ENCODE assay signal across 8 cellular contexts in the genomic region with DNA sequence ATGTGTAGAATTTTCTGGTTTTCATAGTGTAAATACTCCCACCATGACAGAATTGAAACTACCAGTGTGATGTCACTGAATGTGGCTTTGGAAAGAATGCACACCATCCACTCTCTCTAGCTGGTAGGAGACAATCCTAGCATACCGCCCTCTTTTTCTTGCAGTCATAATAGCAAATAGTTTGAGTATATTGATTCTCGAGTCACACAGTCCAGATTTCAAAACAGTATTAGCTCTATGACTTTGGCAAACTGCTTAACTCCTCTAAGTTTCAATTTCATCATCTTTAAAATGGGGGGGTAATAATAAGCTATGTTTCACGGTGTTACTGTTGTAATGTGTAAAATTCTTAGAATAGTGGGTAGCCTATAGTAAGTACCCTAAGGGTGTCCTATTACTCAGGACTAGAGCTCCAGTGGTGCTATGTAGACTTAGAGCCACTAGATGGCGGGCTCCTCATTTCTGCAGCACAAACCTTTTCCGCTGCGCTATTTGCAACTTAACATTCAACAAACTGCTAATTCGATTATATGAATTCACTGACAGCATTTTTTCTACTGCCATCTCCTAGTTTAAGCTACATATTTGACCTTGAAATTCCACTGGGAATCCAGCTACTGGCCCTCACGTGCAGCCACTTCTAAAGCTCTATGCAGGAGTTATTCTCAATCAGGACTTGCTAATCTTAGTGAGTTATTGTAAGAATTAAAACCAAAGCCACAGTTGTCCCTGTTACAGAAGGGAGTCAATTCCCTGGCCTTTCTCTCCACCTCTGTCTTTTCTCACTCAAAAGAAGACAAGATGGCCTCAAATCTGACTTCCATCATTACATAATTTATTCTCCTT. TPM values are rescaled to one million over a fixed set of nuclear protein-coding genes. Genes with fewer than 3 reads are reported as not detected.
DNase-seq lines count a peak whose midpoint lies in the region; ATAC-seq and TF ChIP-seq lines count a peak whose summit lies in the region.

No MANE protein-coding gene starts in this region.

- DNase-seq in Caki2 (ENCODE audit: low read depth) (peak; percentile 46), NOMO-1 (lab: John Stamatoyannopoulos, UW; ENCODE audit: unreplicated experiment in 2 of 2) (peak; percentile 40 to 68), erythroblast (lab: John Stamatoyannopoulos, UW) (peak; percentile 72 to 79)
- peak; percentile 45 for DNase-seq in activated CD8-positive, alpha-beta memory T cell treated with anti-CD3 and anti-CD28 coated beads, Interleukin-2, amount 50 U/mL, for 1 hour (ENCODE audit: extremely low read depth)
- DNase-seq in naive thymus-derived CD4-positive, alpha-beta T cell: peak in 8 of 9 donors; percentile 54 to 82 (median 74)
- peak; percentile 39 for DNase-seq in stimulated activated naive B cell treated with anti-CD40 and anti-IgM and Interleukin-4, amounts not matched to agents 10 μg/mL and 1 μg/mL and 100 μg/mL, for 72 hours

- H3K9me3 ChIP-seq in naive thymus-derived CD4-positive, alpha-beta T cell (ENCODE audit: control insufficient read depth in 2 of 3, low read length in 3 of 3): peaks cover 0 to 5% (median 4%) of the 10 kb centered on the region in 3 experiments

- H3K4me1 Mint-ChIP-seq in naive thymus-derived CD4-positive, alpha-beta T cell: peaks cover 17 to 56% (median 32%) of the 10 kb centered on the region in 7 donors
- H3K4me1 Mint-ChIP-seq in stimulated activated naive B cell treated with anti-CD40 and anti-IgM and Interleukin-4, amounts not matched to agents 10 μg/mL and 1 μg/mL and 100 μg/mL, for 72 hours: peaks cover 0 to 3% of the 10 kb centered on the region in 2 donors

- H3K27ac ChIP-seq in naive thymus-derived CD4-positive, alpha-beta T cell (ENCODE audit: low read depth, low read length): no peak overlapping the region

- POLR2A ChIA-PET in naive thymus-derived CD4-positive, alpha-beta T cell (lab: Charles Lee): interaction anchor here (0.7 to 2.7 kb wide), 18 partner anchors 9 to 177 kb away, joined by 3 to 35 read pairs (median 8); a partner anchor contains a TSS

- H3K27ac Mint-ChIP-seq in naive thymus-derived CD4-positive, alpha-beta T cell: peak overlapping the region in 8 of 9 donors; percentile 1 to 71 (median 34)
- H3K27ac Mint-ChIP-seq in stimulated activated naive B cell treated with anti-CD40 and anti-IgM and Interleukin-4, amounts not matched to agents 10 μg/mL and 1 μg/mL and 100 μg/mL, for 72 hours: no peak overlapping the region

- peaks cover 6 to 34% (median 11%) of the 10 kb centered on the region in 5 donors for H3K36me3 Mint-ChIP-seq in naive thymus-derived CD4-positive, alpha-beta T cell
- peaks cover 2 to 14% of the 10 kb centered on the region in 2 donors for H3K36me3 Mint-ChIP-seq in stimulated activated naive B cell treated with anti-CD40 and anti-IgM and Interleukin-4, amounts not matched to agents 10 μg/mL and 1 μg/mL and 100 μg/mL, for 72 hours

- H3K27me3 Mint-ChIP-seq in naive thymus-derived CD4-positive, alpha-beta T cell: peaks cover under 1 to 21% (median 14%) of the 10 kb centered on the region in 5 donors
- H3K27me3 Mint-ChIP-seq in stimulated activated naive B cell treated with anti-CD40 and anti-IgM and Interleukin-4, amounts not matched to agents 10 μg/mL and 1 μg/mL and 100 μg/mL, for 72 hours: peaks cover 14 to 25% of the 10 kb centered on the region in 2 donors

- intact Hi-C loops in naive thymus-derived CD4-positive, alpha-beta T cell (cut with micrococcal nuclease): loop anchor here (1.0 to 2.0 kb wide), 14 partner anchors 11 to 177 kb away; a partner anchor contains a TSS

- H3K36me3 ChIP-seq in naive thymus-derived CD4-positive, alpha-beta T cell (ENCODE audit: control insufficient read depth in 2 of 3, insufficient read depth in 3 of 3, low read length in 3 of 3): no peaks in the 10 kb centered on the region

- peak; percentile 97 for ATAC-seq in GM19463 (IDR thresholded peaks at IDR 0.05; ENCODE audit: unreplicated experiment)
- peak; percentile 88 for ATAC-seq in HG03575 (IDR thresholded peaks at IDR 0.05; ENCODE audit: extremely low read depth, insufficient number of reproducible peaks, low FRiP score, unreplicated experiment)
- peak; percentile 95 for ATAC-seq in naive thymus-derived CD4-positive, alpha-beta T cell
- peak; percentile 81 to 89 for ATAC-seq in stimulated activated naive B cell treated with anti-CD40 and anti-IgM and Interleukin-4, amounts not matched to agents 10 μg/mL and 1 μg/mL and 100 μg/mL, for 72 hours (replicated peaks)

- peaks cover 14 to 17% of the 10 kb centered on the region in 2 donors for H3K4me1 ChIP-seq in naive thymus-derived CD4-positive, alpha-beta T cell (ENCODE audit: control insufficient read depth in 2 of 2, insufficient read depth in 2 of 2, low read length in 2 of 2)

- in situ Hi-C loops in Caki2 (cut with HindIII; ENCODE audit: low pct_unique_long_range_greater_than_20kb, low sequenced_read_pairs): no loop called here

- H3K4me3 Mint-ChIP-seq in naive thymus-derived CD4-positive, alpha-beta T cell: peak overlapping the region in 5 of 10 donors; percentile 6 to 48 (median 30)
- no peak overlapping the region for H3K4me3 Mint-ChIP-seq in stimulated activated naive B cell treated with anti-CD40 and anti-IgM and Interleukin-4, amounts not matched to agents 10 μg/mL and 1 μg/mL and 100 μg/mL, for 72 hours

- H3K4me3 ChIP-seq in naive thymus-derived CD4-positive, alpha-beta T cell (ENCODE audit: low read length): no peak overlapping the region

- no peaks in the 10 kb centered on the region for H3K27me3 ChIP-seq in naive thymus-derived CD4-positive, alpha-beta T cell (ENCODE audit: control insufficient read depth in 2 of 2, insufficient read depth in 2 of 2, low read length in 2 of 2)

- CTCF ChIA-PET in naive thymus-derived CD4-positive, alpha-beta T cell (lab: Charles Lee): interaction anchor here (0.5 to 7.3 kb wide), 44 partner anchors 8 to 818 kb away, joined by 3 to 177 read pairs (median 6); a partner anchor contains a TSS

- TF ChIP-seq POLR2A in erythroblast (IDR thresholded peaks at IDR 0.05; ENCODE audit: low read length): no peak

- peaks cover 0 to 27% (median 18%) of the 10 kb centered on the region in 11 donors for H3K9me3 Mint-ChIP-seq in naive thymus-derived CD4-positive, alpha-beta T cell
- H3K9me3 Mint-ChIP-seq in stimulated activated naive B cell treated with anti-CD40 and anti-IgM and Interleukin-4, amounts not matched to agents 10 μg/mL and 1 μg/mL and 100 μg/mL, for 72 hours: peaks cover 13 to 19% of the 10 kb centered on the region in 2 donors

RNA-seq across cellular contexts. Expression of a gene that starts 18.7 kb away (rescaled TPM):
- not detected in 2 replicates for total RNA-seq in Caki2 (2014; rRNA removed; shearing (Covaris generic); ENCODE audit: low replicate concordance)
- total RNA-seq in naive thymus-derived CD4-positive, alpha-beta T cell: not detected
- not detected for polyA plus RNA-seq in naive thymus-derived CD4-positive, alpha-beta T cell

RNA-seq across cellular contexts. Expression of a gene that starts 22.7 kb away (rescaled TPM):
- total RNA-seq in Caki2 (2014; rRNA removed; shearing (Covaris generic); ENCODE audit: low replicate concordance): 107 and 161 TPM in 2 replicates
- total RNA-seq in naive thymus-derived CD4-positive, alpha-beta T cell: 100 to 1,000 TPM; 253 to 385 (median 311) TPM
- polyA plus RNA-seq in naive thymus-derived CD4-positive, alpha-beta T cell: 100 to 1,000 TPM; 398 to 470 TPM

RNA-seq across cellular contexts. Expression of a gene that starts 44.2 kb away (rescaled TPM):
- 79.0 and 102 TPM in 2 replicates for total RNA-seq in Caki2 (2014; rRNA removed; shearing (Covaris generic); ENCODE audit: low replicate concordance)
- under 1 TPM in 4 of 5 experiments, not detected in 1; 0.32 to 0.62 (median 0.51) TPM for total RNA-seq in naive thymus-derived CD4-positive, alpha-beta T cell
- polyA plus RNA-seq in naive thymus-derived CD4-positive, alpha-beta T cell: under 1 TPM; 0.46 TPM

RNA-seq across cellular contexts. Expression of a gene that starts 47.6 kb away (rescaled TPM):
- 5.6 and 11.9 TPM in 2 replicates for total RNA-seq in Caki2 (2014; rRNA removed; shearing (Covaris generic); ENCODE audit: low replicate concordance)
- 10 to 100 TPM; 29.6 to 97.7 (median 69.1) TPM for total RNA-seq in naive thymus-derived CD4-positive, alpha-beta T cell
- 10 to 100 TPM; 14.4 to 24.4 TPM for polyA plus RNA-seq in naive thymus-derived CD4-positive, alpha-beta T cell

RNA-seq across cellular contexts. Expression of a gene that starts 57.3 kb away (rescaled TPM):
- not detected in 2 replicates for total RNA-seq in Caki2 (2014; rRNA removed; shearing (Covaris generic); ENCODE audit: low replicate concordance)
- total RNA-seq in naive thymus-derived CD4-positive, alpha-beta T cell: not detected
- not detected for polyA plus RNA-seq in naive thymus-derived CD4-positive, alpha-beta T cell

Comparison
In these comparisons a context has a peak if more than half of its experiments do, and no peak if none do; other contexts are left out.
1. RNA of a gene that starts 44.2 kb away (total RNA-seq): 79.0 to 102 TPM in Caki2; 0.32 to 0.62 TPM in naive thymus-derived CD4-positive, alpha-beta T cell; every median in the first group is over 10 times any median in the second.
2. Peak in every context shown above with its lines, with median percentiles within 50 percentile points of each other: DNase-seq and ATAC-seq.